Comparison of ENCODE assay signal across 11 cellular contexts in the genomic region with DNA sequence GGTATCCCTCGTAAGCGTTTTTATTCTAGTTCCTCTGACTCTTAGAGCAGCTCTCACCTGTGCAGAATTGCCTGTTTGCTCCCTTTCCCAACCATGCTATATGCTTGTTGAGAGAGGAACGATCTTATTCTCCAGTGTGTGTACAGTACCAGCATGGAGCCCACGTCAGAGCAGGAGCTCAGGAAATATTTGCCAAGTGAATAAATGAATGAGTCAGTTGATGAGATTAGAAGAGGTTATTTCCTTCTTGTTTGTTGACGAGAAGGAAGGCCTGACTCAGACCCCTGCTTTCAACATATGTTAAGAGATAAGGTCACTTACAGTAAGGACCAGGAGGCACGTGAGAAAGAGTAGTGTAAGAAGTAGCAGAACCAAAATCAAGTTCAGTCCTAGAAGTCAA.
DNase-seq lines count a peak whose midpoint lies in the region; ATAC-seq and TF ChIP-seq lines count a peak whose summit lies in the region.
"Had no signal": no experiment of that assay in that cellular context is flagged by ENCODE, and none has a peak within 500 bp of the region (broad histone marks: within the 10 kb centered on the region; RNA-seq: fewer than 3 reads in every experiment).

No MANE protein-coding gene starts in this region.

- intact Hi-C loops in mammary epithelial cell (cut with micrococcal nuclease) (loop anchor here (5.0 kb wide), 1 partner anchor 88 kb away; no protein-coding TSS in a partner anchor), mucosa of descending colon (cut with DNase I, micrococcal nuclease) (no loop called here), thyroid gland (cut with DNase I) (no loop called here)

- TF ChIP-seq POLR2A in thyroid gland (IDR thresholded peaks at IDR 0.05): no peak

- H3K27ac ChIP-seq in mammary epithelial cell (ENCODE audit: insufficient read depth, low read depth, low read length): peak overlapping the region; percentile 43
- no peak overlapping the region for H3K27ac ChIP-seq in thyroid gland
- H3K27ac ChIP-seq: SK-N-MC had no signal

- ATAC-seq in mucosa of descending colon (peak; percentile 36), HG03442 (IDR thresholded peaks at IDR 0.05; ENCODE audit: unreplicated experiment) (no peak)

- dilution Hi-C loops in mammary epithelial cell (cut with HindIII; ENCODE audit: low sequenced_read_pairs): no loop called here

- H3K9me3 ChIP-seq in mammary epithelial cell (replicated peaks; ENCODE audit: insufficient read depth, low read length) (no peaks in the 10 kb centered on the region), mucosa of descending colon (no peaks in the 10 kb centered on the region), thyroid gland (no peaks in the 10 kb centered on the region)
- H3K9me3 ChIP-seq: esophagus squamous epithelium had no signal

- H3K36me3 ChIP-seq in mammary epithelial cell (ENCODE audit: insufficient read depth, low read length): no peaks in the 10 kb centered on the region
- H3K36me3 ChIP-seq in mucosa of descending colon (ENCODE audit: low read depth): no peaks in the 10 kb centered on the region
- H3K36me3 ChIP-seq in thyroid gland: no peaks in the 10 kb centered on the region
- H3K36me3 ChIP-seq: esophagus squamous epithelium had no signal

- BruUV-seq in mammary epithelial cell (replicated peaks; lab: Mats Ljungman, UMichigan): no TSS peak

- TF ChIP-seq CTCF in mammary epithelial cell (conservative IDR thresholded peaks at IDR 0.05 in 1 of 2, IDR thresholded peaks at IDR 0.05 in 1 of 2; ENCODE audit: extremely low read depth in 1 of 2, insufficient read depth in 1 of 2, low read depth in 1 of 2, low read length in 2 of 2) (no peak), mucosa of descending colon (IDR thresholded peaks at IDR 0.05) (no peak), thyroid gland (IDR thresholded peaks at IDR 0.05) (no peak)

- H3K4me1 ChIP-seq in mammary epithelial cell (ENCODE audit: insufficient read depth, low read length): peaks cover 43% of the 10 kb centered on the region
- H3K4me1 ChIP-seq in mucosa of descending colon (ENCODE audit: low read depth): no peaks in the 10 kb centered on the region
- H3K4me1 ChIP-seq in thyroid gland: no peaks in the 10 kb centered on the region

- H3K4me3 ChIP-seq in mammary epithelial cell (replicated peaks in 1 of 3; ENCODE audit: insufficient read depth in 1 of 3, low read depth in 2 of 3, low read length in 3 of 3): no peak overlapping the region
- H3K4me3 ChIP-seq in mucosa of descending colon: no peak overlapping the region
- no peak overlapping the region for H3K4me3 ChIP-seq in thyroid gland (replicated peaks in 1 of 3)
- H3K4me3 ChIP-seq: esophagus squamous epithelium, SK-N-MC had no signal

- CTCF ChIA-PET in mammary epithelial cell (lab: Charles Lee; ENCODE audit: low non-redundant PET): interaction anchor here (0.5 kb wide), 1 partner anchor 31 kb away, joined by 3 read pairs; no protein-coding TSS in a partner anchor

- H3K79me2 ChIP-seq in mammary epithelial cell (ENCODE audit: insufficient read depth, low read length): no peaks in the 10 kb centered on the region

- H3K27me3 ChIP-seq in mammary epithelial cell (ENCODE audit: insufficient read depth, low read length) (no peaks in the 10 kb centered on the region), thyroid gland (no peaks in the 10 kb centered on the region)
- H3K27me3 ChIP-seq: esophagus squamous epithelium had no signal

- no peak overlapping the region for H2AFZ ChIP-seq in mammary epithelial cell (ENCODE audit: low read depth, low read length)

- DNase-seq in DMS53 (lab: John Stamatoyannopoulos, UW): peak; percentile 86
- DNase-seq in NCI-H460 (ENCODE audit: extremely low read depth, low read depth): peak; percentile 26
- DNase-seq in mammary epithelial cell: peak; percentile 95
- DNase-seq in mucosa of descending colon: no peak
- no peak for DNase-seq in HuH-7.5 (ENCODE audit: low spot score)
- DNase-seq in activated gamma-delta T cell (lab: John Stamatoyannopoulos, UW): no peak
- no peak for DNase-seq in thyroid gland
- DNase-seq: esophagus squamous epithelium, NCI-H187 treated with DMSO at 0.1 percent for 48 hours had no signal

- H4K20me1 ChIP-seq in mammary epithelial cell (ENCODE audit: insufficient read depth, low read length): no peaks in the 10 kb centered on the region

- WGBS in mammary epithelial cell (ENCODE audit: low coverage, missing lambda C conversion rate): 41% methylated on average over 6 of the region's 6 CpGs
- WGBS in thyroid gland, 2 donors: 89% methylated on average over 6 of the region's 6 CpGs

- no peak overlapping the region for H3K9ac ChIP-seq in mammary epithelial cell (ENCODE audit: insufficient read depth, low read length)

- in situ Hi-C loops in mammary epithelial cell (cut with MboI; ENCODE audit: low sequenced_read_pairs in 2 of 2): no loop called here

- H3K4me2 ChIP-seq in mammary epithelial cell (ENCODE audit: insufficient read depth, low read depth, low read length): peak overlapping the region; percentile 35

Comparison
In these comparisons a context has a peak if more than half of its experiments do, and no peak if none do; other contexts are left out.
1. DNase-seq: peak in DMS53 (single experiment), NCI-H460 (single experiment) and mammary epithelial cell (single experiment); none in mucosa of descending colon (0 of 3), HuH-7.5 (single experiment), activated gamma-delta T cell (single experiment) and thyroid gland (0 of 2).